ENCODE assay signal across 8 cellular contexts in genomic region chr12:13165578-13166120, GRCh38. TPM values are rescaled to one million over a fixed set of nuclear protein-coding genes. Genes with fewer than 3 reads are reported as not detected.
DNase-seq lines count a peak whose midpoint lies in the region; ATAC-seq lines count a peak whose summit lies in the region.
"Had no signal": no experiment of that assay in that cellular context is flagged by ENCODE, and none has a peak within 500 bp of the region (broad histone marks: within the 10 kb centered on the region; RNA-seq: fewer than 3 reads in every experiment).

No MANE protein-coding gene starts in this region.

- H3K4me3 ChIP-seq in MG63: no peak overlapping the region
- H3K4me3 ChIP-seq in naive thymus-derived CD4-positive, alpha-beta T cell (ENCODE audit: low read length): no peak overlapping the region

- no peak overlapping the region for H3K27ac Mint-ChIP-seq in activated CD4-positive, alpha-beta T cell treated with anti-CD3 and anti-CD28 coated beads, Interleukin-2, amount 10 ng/mL, durations not matched to agents 24 days and 14 days
- peak overlapping the region; percentile 11 to 82 (median 76) for H3K27ac Mint-ChIP-seq in naive thymus-derived CD4-positive, alpha-beta T cell

- no peaks in the 10 kb centered on the region for H3K36me3 Mint-ChIP-seq in activated CD4-positive, alpha-beta T cell treated with anti-CD3 and anti-CD28 coated beads, Interleukin-2, amount 10 ng/mL, durations not matched to agents 24 days and 14 days (ENCODE audit: low read depth)
- peaks cover 0 to 2% (median 0%) of the 10 kb centered on the region in 5 donors for H3K36me3 Mint-ChIP-seq in naive thymus-derived CD4-positive, alpha-beta T cell

- H3K4me3 Mint-ChIP-seq in activated CD4-positive, alpha-beta T cell treated with anti-CD3 and anti-CD28 coated beads, Interleukin-2, amount 10 ng/mL, durations not matched to agents 24 days and 14 days: no peak overlapping the region
- peak overlapping the region; percentile 5 to 63 (median 50) for H3K4me3 Mint-ChIP-seq in naive thymus-derived CD4-positive, alpha-beta T cell

- DNase-seq in MG63 (peak; percentile 86), dermis blood vessel endothelial cell (peak; percentile 93), stromal cell of bone marrow (ENCODE audit: low read depth) (peak; percentile 66), NCI-H82 treated with DMSO at 0.1 percent for 48 hours (lab: John Stamatoyannopoulos, UW; ENCODE audit: unreplicated experiment) (no peak)
- DNase-seq in activated CD4-positive, alpha-beta T cell treated with anti-CD3 and anti-CD28 coated beads, Interleukin-2, amount 10 ng/mL, durations not matched to agents 24 days and 14 days: peak; percentile 87
- peak; percentile 14 to 60 (median 46) for DNase-seq in naive thymus-derived CD4-positive, alpha-beta T cell

- peaks cover 6% of the 10 kb centered on the region for H3K9me3 Mint-ChIP-seq in activated CD4-positive, alpha-beta T cell treated with anti-CD3 and anti-CD28 coated beads, Interleukin-2, amount 10 ng/mL, durations not matched to agents 24 days and 14 days
- H3K9me3 Mint-ChIP-seq in naive thymus-derived CD4-positive, alpha-beta T cell: peaks cover 0 to 5% (median 0%) of the 10 kb centered on the region in 11 donors

- H3K27me3 ChIP-seq in MG63: no peaks in the 10 kb centered on the region
- H3K27me3 ChIP-seq in naive thymus-derived CD4-positive, alpha-beta T cell (ENCODE audit: control insufficient read depth in 2 of 2, insufficient read depth in 2 of 2, low read length in 2 of 2): no peaks in the 10 kb centered on the region

- peak overlapping the region; percentile 1 for H3K27ac ChIP-seq in naive thymus-derived CD4-positive, alpha-beta T cell (ENCODE audit: low read depth, low read length)
- H3K27ac ChIP-seq: VCaP had no signal

- intact Hi-C loops in activated CD4-positive, alpha-beta T cell treated with anti-CD3 and anti-CD28 coated beads, Interleukin-2, amount 10 ng/mL, durations not matched to agents 24 days and 14 days (cut with micrococcal nuclease): loop anchor here (1.0 to 2.0 kb wide), 3 partner anchors 31 to 64 kb away; partner anchors contain the start of gene EMP1
- intact Hi-C loops in naive thymus-derived CD4-positive, alpha-beta T cell (cut with micrococcal nuclease): loop anchor here (1.0 to 5.0 kb wide), 4 partner anchors 13 to 163 kb away; partner anchors contain the start of genes EMP1 (in 2 of the 2) and HEBP1 (in 1 of the 2)

- H3K36me3 ChIP-seq in MG63: no peaks in the 10 kb centered on the region
- H3K36me3 ChIP-seq in naive thymus-derived CD4-positive, alpha-beta T cell (ENCODE audit: control insufficient read depth in 2 of 3, insufficient read depth in 3 of 3, low read length in 3 of 3): no peaks in the 10 kb centered on the region

- peaks cover 17% of the 10 kb centered on the region for H3K4me1 Mint-ChIP-seq in activated CD4-positive, alpha-beta T cell treated with anti-CD3 and anti-CD28 coated beads, Interleukin-2, amount 10 ng/mL, durations not matched to agents 24 days and 14 days
- H3K4me1 Mint-ChIP-seq in naive thymus-derived CD4-positive, alpha-beta T cell: peaks cover 16 to 35% (median 23%) of the 10 kb centered on the region in 7 donors

- peaks cover 13 to 24% of the 10 kb centered on the region in 2 donors for H3K4me1 ChIP-seq in naive thymus-derived CD4-positive, alpha-beta T cell (ENCODE audit: control insufficient read depth in 2 of 2, insufficient read depth in 2 of 2, low read length in 2 of 2)

- peaks cover 18% of the 10 kb centered on the region for H3K27me3 Mint-ChIP-seq in activated CD4-positive, alpha-beta T cell treated with anti-CD3 and anti-CD28 coated beads, Interleukin-2, amount 10 ng/mL, durations not matched to agents 24 days and 14 days
- peaks cover 0 to 25% (median 0%) of the 10 kb centered on the region in 5 donors for H3K27me3 Mint-ChIP-seq in naive thymus-derived CD4-positive, alpha-beta T cell

- peaks cover 4% of the 10 kb centered on the region for H3K9me3 ChIP-seq in MG63
- H3K9me3 ChIP-seq in naive thymus-derived CD4-positive, alpha-beta T cell (ENCODE audit: control insufficient read depth in 2 of 3, low read length in 3 of 3): no peaks in the 10 kb centered on the region

- POLR2A ChIA-PET in naive thymus-derived CD4-positive, alpha-beta T cell (lab: Charles Lee): no interaction called here

- CTCF ChIA-PET in naive thymus-derived CD4-positive, alpha-beta T cell (lab: Charles Lee): interaction anchor here (1.2 kb wide), 1 partner anchor 46 kb away, joined by 5 read pairs; no protein-coding TSS in a partner anchor

- peak; percentile 87 for ATAC-seq in GM21447 (IDR thresholded peaks at IDR 0.05; ENCODE audit: unreplicated experiment)
- peak; percentile 82 for ATAC-seq in naive thymus-derived CD4-positive, alpha-beta T cell

RNA-seq across cellular contexts. Expression of gene EMP1, which starts 30.9 kb away (rescaled TPM):
- 55.7 and 326 TPM in 2 replicates for total RNA-seq in MG63 (2014; rRNA removed; shearing (Covaris generic); ENCODE audit: low replicate concordance)
- total RNA-seq in activated CD4-positive, alpha-beta T cell treated with anti-CD3 and anti-CD28 coated beads, Interleukin-2, amount 10 ng/mL, durations not matched to agents 24 days and 14 days: 22.2 and 26.4 TPM in 2 replicates
- 318 and 336 TPM in 2 replicates for total RNA-seq in dermis blood vessel endothelial cell
- total RNA-seq in naive thymus-derived CD4-positive, alpha-beta T cell: 10 to 100 TPM in 2 of 5 experiments, 1 to 10 TPM in 3; 3.4 to 40.1 (median 4.4) TPM
- under 1 TPM in 1 of 2 donors, not detected in 1; 0.37 TPM for polyA plus RNA-seq in naive thymus-derived CD4-positive, alpha-beta T cell
